In the genomic region with DNA sequence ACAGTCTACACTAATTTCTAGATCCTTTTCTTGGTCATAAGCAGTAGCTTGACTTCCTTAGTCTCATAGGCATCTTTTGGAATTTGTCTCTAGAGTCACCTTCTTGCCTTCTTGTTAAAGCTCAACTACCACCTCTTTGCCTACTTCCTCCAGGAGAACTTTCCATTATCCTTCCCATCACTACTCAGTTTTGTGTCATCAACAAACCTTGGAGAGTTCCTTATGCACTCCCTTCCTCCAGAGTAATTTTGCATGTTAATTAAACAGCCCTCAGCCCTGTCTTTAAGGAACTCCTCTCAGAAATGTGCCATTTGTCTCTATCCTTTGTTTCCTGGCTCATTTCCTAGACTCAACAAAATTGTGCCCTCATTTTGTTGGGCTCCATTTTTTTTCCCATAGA, we compare ENCODE assay signal across 26 cellular contexts.
"Had no signal": no experiment of that assay in that cellular context is flagged by ENCODE, and none has a peak within 500 bp of the region (broad histone marks: within the 10 kb centered on the region; RNA-seq: fewer than 3 reads in every experiment).

No MANE protein-coding gene starts in this region.

- H3K4me1 ChIP-seq: uterus had no signal

- ATAC-seq: stimulated activated effector memory CD8-positive, alpha-beta T cell treated with anti-CD3 and anti-CD28 coated beads, Interleukin-12 subunit alpha, Interleukin-12 subunit beta, amount 100 ng/mL, for 72 hours; stimulated activated memory B cell treated with anti-CD40 and anti-IgM and Interleukin-4, amounts not matched to agents 10 μg/mL and 1 μg/mL and 100 μg/mL, for 72 hours; stimulated activated naive B cell treated with anti-CD40 and anti-IgM and Interleukin-4, amounts not matched to agents 10 μg/mL and 1 μg/mL and 100 μg/mL, for 72 hours; stimulated activated naive CD8-positive, alpha-beta T cell treated with anti-CD3 and anti-CD28 coated beads, Interleukin-15, amount 100 ng/mL, for 72 hours; stimulated activated naive CD8-positive, alpha-beta T cell treated with anti-CD3 and anti-CD28 coated beads, Interleukin-15, Interleukin-2, amounts not matched to agents 100 U/mL and 50 U/mL, for 24 hours; upper lobe of right lung had no signal

- H3K4me3 ChIP-seq: stomach, suprapubic skin, testis, thoracic aorta, thyroid gland, tibial artery, tibial nerve, transverse colon, upper lobe of left lung, upper lobe of right lung, uterus, vagina had no signal

- H3K36me3 ChIP-seq: stomach, suprapubic skin, thoracic aorta, thyroid gland, tibial artery, tibial nerve, transverse colon, upper lobe of left lung, upper lobe of right lung, uterus, vagina had no signal

- H3K9me3 ChIP-seq: stomach, suprapubic skin, testis, thoracic aorta, thyroid gland, tibial artery, tibial nerve, transverse colon, upper lobe of left lung, upper lobe of right lung, uterus, vagina had no signal

- DNase-seq: stimulated activated CD4-positive, alpha-beta T cell treated with anti-CD3 and anti-CD28 coated beads, Interleukin-2, amount 100 ng/mL, for 48 hours; stimulated activated CD4-positive, alpha-beta T cell treated with anti-CD3 and anti-CD28 coated beads, Interleukin-4, amount 100 ng/mL, for 1 hour; stimulated activated CD4-positive, alpha-beta T cell treated with anti-CD3 and anti-CD28 coated beads, Interleukin-4, amount 100 ng/mL, for 24 hours; stimulated activated CD4-positive, alpha-beta T cell treated with anti-CD3 and anti-CD28 coated beads, Interleukin-4, amount 100 ng/mL, for 4 hours; stimulated activated CD8-positive, alpha-beta memory T cell treated with anti-CD3 and anti-CD28 coated beads, Interleukin-4, amount 100 ng/mL, for 48 hours; stimulated activated naive B cell treated with anti-CD40 and anti-IgM and Interleukin-4, amounts not matched to agents 10 μg/mL and 1 μg/mL and 100 μg/mL, for 72 hours; stimulated activated naive CD4-positive, alpha-beta T cell; stimulated activated naive CD4-positive, alpha-beta T cell treated with Interleukin-2 at 50 U/mL for 16 hours; stimulated activated naive CD8-positive, alpha-beta T cell treated with anti-CD3 and anti-CD28 coated beads, Interleukin-15, amount 100 ng/mL, for 72 hours; stimulated activated naive CD8-positive, alpha-beta T cell treated with anti-CD3 and anti-CD28 coated beads, Interleukin-15, Interleukin-2, amounts not matched to agents 100 U/mL and 50 U/mL, for 24 hours; stomach; substantia nigra; testis; thyroid gland; transverse colon; trophoblast cell; upper lobe of left lung; upper lobe of right lung; uterus had no signal

- H3K27ac ChIP-seq: stomach, suprapubic skin, testis, thoracic aorta, thyroid gland, tibial artery, tibial nerve, transverse colon, upper lobe of left lung, upper lobe of right lung, uterus, vagina had no signal
